In the genomic region with DNA sequence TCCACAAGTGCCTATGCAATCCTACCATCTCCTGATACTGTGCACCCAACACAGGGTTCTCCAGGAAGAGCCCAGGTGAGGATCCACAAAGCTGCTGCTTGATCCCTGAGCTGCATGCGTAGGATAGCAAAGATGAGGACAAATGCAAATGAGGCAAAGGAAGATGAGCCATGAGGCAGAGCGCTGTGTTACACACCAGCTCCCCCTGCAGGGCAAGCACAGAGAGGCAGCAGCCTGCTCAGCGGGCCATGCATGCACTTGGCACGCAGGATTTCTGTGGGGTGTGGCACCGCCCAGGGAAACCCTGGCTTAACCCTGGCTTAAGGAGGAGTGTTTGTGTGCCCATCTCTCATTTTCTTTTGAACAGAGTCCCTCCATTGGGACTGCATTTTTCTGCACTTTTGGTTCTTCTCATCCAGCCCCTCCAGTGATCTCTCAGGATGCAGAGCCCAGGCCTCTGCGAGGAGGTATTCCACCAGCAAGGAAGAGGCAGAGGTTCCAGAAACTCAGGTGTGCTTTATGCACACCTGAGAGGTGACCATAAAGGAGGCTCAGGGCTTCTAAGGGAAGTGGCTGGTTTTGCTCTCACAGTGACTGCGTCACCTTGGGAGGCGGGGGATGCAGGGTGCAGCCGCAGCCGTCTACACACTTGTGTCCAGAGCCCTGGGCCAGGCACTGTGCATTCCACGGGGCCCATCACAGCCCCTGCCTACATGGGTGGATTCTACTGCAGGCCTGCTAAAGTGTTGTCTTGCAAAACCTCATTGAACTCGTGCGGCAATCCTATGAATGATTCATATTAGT, we compare ENCODE assay signal across 1 cellular context.
TF ChIP-seq lines count a peak whose summit lies in the region.

No MANE protein-coding gene starts in this region.

TF ChIP-seq in HCT116, 20 proteins besides CTCF, POLR2A, EP300 and RAD21 (continued from another document):
- TF ChIP-seq, protein P1, sequence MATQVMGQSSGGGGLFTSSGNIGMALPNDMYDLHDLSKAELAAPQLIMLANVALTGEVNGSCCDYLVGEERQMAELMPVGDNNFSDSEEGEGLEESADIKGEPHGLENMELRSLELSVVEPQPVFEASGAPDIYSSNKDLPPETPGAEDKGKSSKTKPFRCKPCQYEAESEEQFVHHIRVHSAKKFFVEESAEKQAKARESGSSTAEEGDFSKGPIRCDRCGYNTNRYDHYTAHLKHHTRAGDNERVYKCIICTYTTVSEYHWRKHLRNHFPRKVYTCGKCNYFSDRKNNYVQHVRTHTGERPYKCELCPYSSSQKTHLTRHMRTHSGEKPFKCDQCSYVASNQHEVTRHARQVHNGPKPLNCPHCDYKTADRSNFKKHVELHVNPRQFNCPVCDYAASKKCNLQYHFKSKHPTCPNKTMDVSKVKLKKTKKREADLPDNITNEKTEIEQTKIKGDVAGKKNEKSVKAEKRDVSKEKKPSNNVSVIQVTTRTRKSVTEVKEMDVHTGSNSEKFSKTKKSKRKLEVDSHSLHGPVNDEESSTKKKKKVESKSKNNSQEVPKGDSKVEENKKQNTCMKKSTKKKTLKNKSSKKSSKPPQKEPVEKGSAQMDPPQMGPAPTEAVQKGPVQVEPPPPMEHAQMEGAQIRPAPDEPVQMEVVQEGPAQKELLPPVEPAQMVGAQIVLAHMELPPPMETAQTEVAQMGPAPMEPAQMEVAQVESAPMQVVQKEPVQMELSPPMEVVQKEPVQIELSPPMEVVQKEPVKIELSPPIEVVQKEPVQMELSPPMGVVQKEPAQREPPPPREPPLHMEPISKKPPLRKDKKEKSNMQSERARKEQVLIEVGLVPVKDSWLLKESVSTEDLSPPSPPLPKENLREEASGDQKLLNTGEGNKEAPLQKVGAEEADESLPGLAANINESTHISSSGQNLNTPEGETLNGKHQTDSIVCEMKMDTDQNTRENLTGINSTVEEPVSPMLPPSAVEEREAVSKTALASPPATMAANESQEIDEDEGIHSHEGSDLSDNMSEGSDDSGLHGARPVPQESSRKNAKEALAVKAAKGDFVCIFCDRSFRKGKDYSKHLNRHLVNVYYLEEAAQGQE (IDR thresholded peaks at IDR 0.05; ENCODE audit: low read depth), result no peak
- TF ChIP-seq CBX3 (IDR thresholded peaks at IDR 0.05; ENCODE audit: low read depth) (0 out of 2 replicates have a peak, but pooled peaks have one; percentile 27), YY1 (IDR thresholded peaks at IDR 0.05; ENCODE audit: extremely low read depth, insufficient replicate concordance, low read depth, low read length) (peak; percentile 46)
- TF ChIP-seq, protein P2, sequence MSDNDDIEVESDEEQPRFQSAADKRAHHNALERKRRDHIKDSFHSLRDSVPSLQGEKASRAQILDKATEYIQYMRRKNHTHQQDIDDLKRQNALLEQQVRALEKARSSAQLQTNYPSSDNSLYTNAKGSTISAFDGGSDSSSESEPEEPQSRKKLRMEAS (IDR thresholded peaks at IDR 0.05), result 0 out of 2 replicates have a peak, but pooled peaks have one; percentile 48
